Comparison of ENCODE assay signal across 14 cellular contexts in genomic region chrY:24639053-24639452, GRCh38. TPM values are rescaled to one million over a fixed set of nuclear protein-coding genes. Genes with fewer than 3 reads are reported as not detected.
"Had no signal": no experiment of that assay in that cellular context is flagged by ENCODE, and none has a peak within 500 bp of the region (broad histone marks: within the 10 kb centered on the region; RNA-seq: fewer than 3 reads in every experiment).

No MANE protein-coding gene starts in this region.

RNA-seq across cellular contexts. Expression of gene BPY2B, which starts 21.2 kb away (rescaled TPM):
- total RNA-seq: activated B cell treated with CpG ODN at 0.5 μM for 24 hours; activated CD4-positive, alpha-beta memory T cell treated with anti-CD3 and anti-CD28 coated beads for 36 hours; activated CD4-positive, alpha-beta memory T cell treated with anti-CD3 and anti-CD28 coated beads, Interleukin-2, amount 10 ng/mL, durations not matched to agents 7 days and 5 days; activated CD4-positive, alpha-beta T cell treated with anti-CD3 and anti-CD28 coated beads, Interleukin-2, amount 10 ng/mL, durations not matched to agents 24 days and 14 days; activated CD4-positive, alpha-beta T cell treated with anti-CD3 and anti-CD28 coated beads, Interleukin-2, amount 10 ng/mL, durations not matched to agents 7 days and 5 days; activated CD8-positive, alpha-beta memory T cell treated with anti-CD3 and anti-CD28 coated beads for 36 hours; activated CD8-positive, alpha-beta memory T cell treated with anti-CD3 and anti-CD28 coated beads, Interleukin-2, amount 10 ng/mL, durations not matched to agents 7 days and 5 days; activated CD8-positive, alpha-beta T cell treated with anti-CD3 and anti-CD28 coated beads for 36 hours; activated CD8-positive, alpha-beta T cell treated with anti-CD3 and anti-CD28 coated beads, Interleukin-2, amount 10 ng/mL, durations not matched to agents 7 days and 5 days; T-cell; T-helper 1 cell treated with Interleukin-12 subunit alpha and Interleukin-12 subunit beta and Interleukin-4 antibody, amounts not matched to agents 30 ng/mL and 1 ng/mL, for 36 hours; T-helper 17 cell; T-helper 2 cell treated with Interferon-gamma antibody and Interleukin-4, amounts not matched to agents 100 ng/mL and 5 ng/mL, for 36 hours; WTC11 had no signal
